In the genomic region with DNA sequence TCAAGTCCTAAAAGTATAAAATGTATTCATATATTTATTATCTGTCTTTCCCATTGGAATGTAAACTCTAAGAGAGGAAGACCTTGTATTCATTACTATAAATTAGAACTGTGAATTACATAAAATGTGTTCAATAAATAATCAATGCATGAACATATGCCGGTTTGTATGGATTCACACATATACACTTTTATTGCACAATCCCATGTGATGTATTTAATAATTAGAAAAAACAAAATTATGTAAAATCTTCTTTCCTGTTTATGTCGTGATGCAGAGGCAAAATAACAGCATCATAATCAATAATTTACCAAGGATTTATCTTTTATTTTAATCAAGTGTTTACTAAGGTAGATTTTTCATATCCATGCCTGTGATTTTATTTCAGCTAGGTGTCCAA, we compare ENCODE assay signal across 3 cellular contexts.
TF ChIP-seq lines count a peak whose summit lies in the region.

No MANE protein-coding gene starts in this region.

TF ChIP-seq in HepG2, 621 proteins besides CTCF, POLR2A, EP300 and RAD21:
- TF ChIP-seq CEBPB (IDR thresholded peaks at IDR 0.05; ENCODE audit: borderline replicate concordance, low read depth, low read length), result peak; percentile 51; the same call in 1 of the 2 replicates
- TF ChIP-seq, protein P1, sequence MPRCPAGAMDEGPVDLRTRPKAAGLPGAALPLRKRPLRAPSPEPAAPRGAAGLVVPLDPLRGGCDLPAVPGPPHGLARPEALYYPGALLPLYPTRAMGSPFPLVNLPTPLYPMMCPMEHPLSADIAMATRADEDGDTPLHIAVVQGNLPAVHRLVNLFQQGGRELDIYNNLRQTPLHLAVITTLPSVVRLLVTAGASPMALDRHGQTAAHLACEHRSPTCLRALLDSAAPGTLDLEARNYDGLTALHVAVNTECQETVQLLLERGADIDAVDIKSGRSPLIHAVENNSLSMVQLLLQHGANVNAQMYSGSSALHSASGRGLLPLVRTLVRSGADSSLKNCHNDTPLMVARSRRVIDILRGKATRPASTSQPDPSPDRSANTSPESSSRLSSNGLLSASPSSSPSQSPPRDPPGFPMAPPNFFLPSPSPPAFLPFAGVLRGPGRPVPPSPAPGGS (CRISPR knock-in tag; IDR thresholded peaks at IDR 0.05), result no peak

TF ChIP-seq in IMR-90, 13 proteins besides CTCF, POLR2A, EP300 and RAD21:
- peak; percentile 45; the same call in 1 of the 2 replicates for TF ChIP-seq CEBPB (IDR thresholded peaks at IDR 0.05; ENCODE audit: low read depth, low read length)
- no peak for TF ChIP-seq NFE2L2 (IDR thresholded peaks at IDR 0.05; ENCODE audit: low read depth, low read length)
- TF ChIP-seq MAFK (IDR thresholded peaks at IDR 0.05; ENCODE audit: low read depth, low read length), result no peak
TF ChIP-seq in IMR-90: peak in this region for 1.

TF ChIP-seq in K562, 482 proteins besides CTCF, POLR2A, EP300 and RAD21:
- TF ChIP-seq ZNF609 (CRISPR knock-in tag; IDR thresholded peaks at IDR 0.05; ENCODE audit: borderline replicate concordance) (no peak), CEBPG (CRISPR knock-in tag; IDR thresholded peaks at IDR 0.05) (no peak), CEBPG (tag; conservative IDR thresholded peaks at IDR 0.05 in 1 of 2, IDR thresholded peaks at IDR 0.05 in 1 of 2) (peak in 1 of 2 experiments; percentile 58; a peak in 1 of 4 replicates), CEBPB (tag; IDR thresholded peaks at IDR 0.05) (0 out of 2 replicates have a peak, but pooled peaks have one; percentile 17)
